30 cellular contexts compared by ENCODE assay signal in the genomic region with DNA sequence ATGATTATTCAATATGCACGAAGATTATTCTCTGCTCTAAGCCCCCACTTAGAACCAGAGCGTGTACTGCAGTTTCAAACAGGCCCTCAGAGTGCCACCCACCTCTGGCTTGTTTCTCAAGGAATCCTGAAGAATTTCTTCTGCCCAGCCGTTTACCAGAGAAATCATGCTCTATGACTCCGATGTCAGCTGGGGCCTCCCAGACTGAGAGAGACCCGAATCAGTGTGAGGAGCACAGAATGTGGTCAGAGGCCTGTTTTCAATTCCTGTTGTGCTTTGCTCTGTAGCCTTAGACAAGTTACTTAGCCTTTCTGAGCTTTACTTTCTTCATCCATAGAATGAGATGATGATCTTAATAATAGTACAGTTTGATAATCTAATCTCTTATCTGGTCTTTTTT. TPM values are rescaled to one million over a fixed set of nuclear protein-coding genes. Genes with fewer than 3 reads are reported as not detected.
"Had no signal": no experiment of that assay in that cellular context is flagged by ENCODE, and none has a peak within 500 bp of the region (broad histone marks: within the 10 kb centered on the region; RNA-seq: fewer than 3 reads in every experiment).

No MANE protein-coding gene starts in this region.

- H3K36me3 Mint-ChIP-seq: activated naive CD4-positive, alpha-beta T cell treated with anti-CD3 and anti-CD28 coated beads, Interleukin-2, amount 50 U/mL, for 24 hours had no signal

- H3K36me3 ChIP-seq: ascending aorta, brain microvascular endothelial cell, cardiac muscle cell, SJSA1 had no signal

- H3K9me3 ChIP-seq: ascending aorta, SJSA1 had no signal

- FAIRE-seq: RCC 7860 had no signal

- ATAC-seq: activated CD4-positive, CD25-positive, alpha-beta regulatory T cell treated with anti-CD3 and anti-CD28 coated beads, Interleukin-2, amount 50 U/mL, for 24 hours; activated CD8-positive, alpha-beta T cell treated with anti-CD3 and anti-CD28 coated beads, Interleukin-2, amount 10 ng/mL, durations not matched to agents 7 days and 5 days; PC-3; SK-N-SH treated with all-trans-retinoic acid at 6 μM for 48 hours had no signal

- H3K27me3 ChIP-seq: ascending aorta had no signal

- DNase-seq: activated CD4-positive, alpha-beta T cell treated with anti-CD3 and anti-CD28 coated beads for 4 hours; activated CD8-positive, alpha-beta memory T cell treated with anti-CD3 and anti-CD28 coated beads, Interleukin-2, amount 50 U/mL, for 48 hours; activated CD8-positive, alpha-beta T cell treated with anti-CD3 and anti-CD28 coated beads, Interleukin-2, amount 10 ng/mL, durations not matched to agents 7 days and 5 days; activated effector memory CD4-positive, alpha-beta T cell treated with Interleukin-2 at 50 U/mL for 16 hours; activated naive CD4-positive, alpha-beta T cell; activated T-cell treated with anti-CD3 and anti-CD28 coated beads, Interleukin-2, amount 50 U/mL, for 1 hour; amniotic stem cell; brain microvascular endothelial cell; cerebellar nuclear complex; KG1; NCI-H1048; NCI-H146; NCI-H187 treated with DMSO at 0.1 percent for 48 hours; NCI-H2081 treated with DMSO at 0.1 percent for 48 hours; NCI-H2227 treated with DMSO at 0.1 percent for 48 hours; NCI-H446 treated with DMSO at 0.1 percent for 48 hours; NCI-H524 treated with DMSO at 0.1 percent for 48 hours; NCI-H774; PC-3; SHP77 had no signal

- H3K4me3 ChIP-seq: ascending aorta, cardiac muscle cell, SJSA1 had no signal

- H3K4me1 ChIP-seq: SJSA1 had no signal

- H3K4me3 Mint-ChIP-seq: activated CD8-positive, alpha-beta T cell treated with anti-CD3 and anti-CD28 coated beads, Interleukin-2, amount 10 ng/mL, durations not matched to agents 7 days and 5 days; activated naive CD4-positive, alpha-beta T cell treated with anti-CD3 and anti-CD28 coated beads, Interleukin-2, amount 50 U/mL, for 24 hours; activated T-helper 1 cell treated with anti-CD3 and anti-CD28 coated beads, Interleukin-12 subunit alpha, Interleukin-12 subunit beta, Interleukin-2, Interleukin-4 antibody, amounts not matched to agents 30 ng/mL and 10 ng/mL and 1 ng/mL, durations not matched to agents 14 hours and 24 hours and 36 hours; T-helper 1 cell treated with Interleukin-12 subunit alpha and Interleukin-12 subunit beta and Interleukin-4 antibody, amounts not matched to agents 30 μg/mL and 1 μg/mL, for 36 hours had no signal

- H3K27ac Mint-ChIP-seq: activated CD8-positive, alpha-beta T cell treated with anti-CD3 and anti-CD28 coated beads, Interleukin-2, amount 10 ng/mL, durations not matched to agents 7 days and 5 days; activated naive CD4-positive, alpha-beta T cell treated with anti-CD3 and anti-CD28 coated beads, Interleukin-2, amount 50 U/mL, for 24 hours; activated T-helper 1 cell treated with anti-CD3 and anti-CD28 coated beads, Interleukin-12 subunit alpha, Interleukin-12 subunit beta, Interleukin-2, Interleukin-4 antibody, amounts not matched to agents 30 ng/mL and 10 ng/mL and 1 ng/mL, durations not matched to agents 14 hours and 24 hours and 36 hours; T-helper 1 cell treated with Interleukin-12 subunit alpha and Interleukin-12 subunit beta and Interleukin-4 antibody, amounts not matched to agents 30 μg/mL and 1 μg/mL, for 36 hours had no signal

- H3K9me3 Mint-ChIP-seq: activated naive CD4-positive, alpha-beta T cell treated with anti-CD3 and anti-CD28 coated beads, Interleukin-2, amount 50 U/mL, for 24 hours; activated T-helper 1 cell treated with anti-CD3 and anti-CD28 coated beads, Interleukin-12 subunit alpha, Interleukin-12 subunit beta, Interleukin-2, Interleukin-4 antibody, amounts not matched to agents 30 ng/mL and 10 ng/mL and 1 ng/mL, durations not matched to agents 14 hours and 24 hours and 36 hours; T-helper 1 cell treated with Interleukin-12 subunit alpha and Interleukin-12 subunit beta and Interleukin-4 antibody, amounts not matched to agents 30 μg/mL and 1 μg/mL, for 36 hours had no signal

- H3K27ac ChIP-seq: ascending aorta, brain microvascular endothelial cell, cardiac muscle cell, SJSA1 had no signal

RNA-seq across cellular contexts. Expression of a gene that starts 5.5 kb away (rescaled TPM):
- total RNA-seq: activated T-helper 1 cell treated with anti-CD3 and anti-CD28 coated beads, Interleukin-12 subunit alpha, Interleukin-12 subunit beta, Interleukin-2, Interleukin-4 antibody, amounts not matched to agents 30 ng/mL and 10 ng/mL and 1 ng/mL, durations not matched to agents 14 hours and 24 hours and 36 hours; M059J; PC-3; SJSA1 had no signal

RNA-seq across cellular contexts. Expression of a gene that starts 9.8 kb away (rescaled TPM):
- total RNA-seq: activated CD8-positive, alpha-beta T cell treated with anti-CD3 and anti-CD28 coated beads, Interleukin-2, amount 10 ng/mL, durations not matched to agents 7 days and 5 days; activated T-helper 1 cell treated with anti-CD3 and anti-CD28 coated beads, Interleukin-12 subunit alpha, Interleukin-12 subunit beta, Interleukin-2, Interleukin-4 antibody, amounts not matched to agents 30 ng/mL and 10 ng/mL and 1 ng/mL, durations not matched to agents 14 hours and 24 hours and 36 hours; M059J; PC-3 had no signal

RNA-seq across cellular contexts. Expression of a gene that starts 48.2 kb away (rescaled TPM):
- total RNA-seq: activated CD8-positive, alpha-beta T cell treated with anti-CD3 and anti-CD28 coated beads, Interleukin-2, amount 10 ng/mL, durations not matched to agents 7 days and 5 days; activated T-helper 1 cell treated with anti-CD3 and anti-CD28 coated beads, Interleukin-12 subunit alpha, Interleukin-12 subunit beta, Interleukin-2, Interleukin-4 antibody, amounts not matched to agents 30 ng/mL and 10 ng/mL and 1 ng/mL, durations not matched to agents 14 hours and 24 hours and 36 hours; PC-3 had no signal
